ENCODE assay signal across 9 cellular contexts in genomic region chr3:153970735-153971347, GRCh38.
DNase-seq lines count a peak whose midpoint lies in the region; ATAC-seq and TF ChIP-seq lines count a peak whose summit lies in the region.
"Had no signal": no experiment of that assay in that cellular context is flagged by ENCODE, and none has a peak within 500 bp of the region (broad histone marks: within the 10 kb centered on the region; RNA-seq: fewer than 3 reads in every experiment).

No MANE protein-coding gene starts in this region.

- H3K27ac Mint-ChIP-seq in activated naive CD4-positive, alpha-beta T cell treated with anti-CD3 and anti-CD28 coated beads, Interleukin-2, amount 50 U/mL, for 72 hours: no peak overlapping the region

- H3K27ac ChIP-seq in neural cell (ENCODE audit: low read length) (no peak overlapping the region), gastrocnemius medialis (no peak overlapping the region), suprapubic skin (no peak overlapping the region)

- H3F3A ChIP-seq in neural cell (ENCODE audit: insufficient read depth, low read length, poor library complexity, severe bottlenecking): no peaks in the 10 kb centered on the region

- H3K79me2 ChIP-seq in neural cell (replicated peaks; ENCODE audit: insufficient read depth, low read length): no peaks in the 10 kb centered on the region

- peak; percentile 83 for TF ChIP-seq RAD21 in neural cell (conservative IDR thresholded peaks at IDR 0.05)

- TF ChIP-seq POLR2A in gastrocnemius medialis (IDR thresholded peaks at IDR 0.05) (no peak), suprapubic skin (IDR thresholded peaks at IDR 0.05) (no peak)

- TF ChIP-seq CTCF in GM12865 (IDR thresholded peaks at IDR 0.05; ENCODE audit: insufficient read depth, low read depth, low read length, missing control alignments) (peak; percentile 42), choroid plexus epithelial cell (conservative IDR thresholded peaks at IDR 0.05; ENCODE audit: low read depth, low read length) (peak; percentile 58), neural cell (IDR thresholded peaks at IDR 0.05; ENCODE audit: poor library complexity, severe bottlenecking) (peak; percentile 84), gastrocnemius medialis (IDR thresholded peaks at IDR 0.05 in 4 of 5, conservative IDR thresholded peaks at IDR 0.05 in 1 of 5) (peak in 1 of 5 experiments; percentile 13), suprapubic skin (IDR thresholded peaks at IDR 0.05) (peak in 1 of 2 donors; percentile 31)

- intact Hi-C loops in gastrocnemius medialis (cut with DNase I; ENCODE audit: low total_unique reads): no loop called here

- no peaks in the 10 kb centered on the region for H3K9me3 ChIP-seq in neural cell (ENCODE audit: low read length)
- no peaks in the 10 kb centered on the region for H3K9me3 ChIP-seq in gastrocnemius medialis
- H3K9me3 ChIP-seq in suprapubic skin: no peaks in the 10 kb centered on the region

- no peaks in the 10 kb centered on the region for H3K4me1 ChIP-seq in gastrocnemius medialis
- H3K4me1 ChIP-seq in suprapubic skin: no peaks in the 10 kb centered on the region

- H2AFZ ChIP-seq in neural cell (ENCODE audit: low read depth, low read length): no peak overlapping the region

- no peak overlapping the region for H3K9ac ChIP-seq in neural cell (ENCODE audit: low read length)

- 2% methylated on average over 1 of the region's 1 CpG for whole genome bisulfite sequencing in suprapubic skin

- no peaks in the 10 kb centered on the region for H3K36me3 Mint-ChIP-seq in activated naive CD4-positive, alpha-beta T cell treated with anti-CD3 and anti-CD28 coated beads, Interleukin-2, amount 50 U/mL, for 72 hours

- H3K4me3 ChIP-seq in GM12865 (ENCODE audit: low read depth, low read length) (no peak overlapping the region), choroid plexus epithelial cell (ENCODE audit: low read depth, low read length) (no peak overlapping the region), neural cell (ENCODE audit: low read length) (no peak overlapping the region), gastrocnemius medialis (no peak overlapping the region), suprapubic skin (no peak overlapping the region)

- no peak for TF ChIP-seq EP300 in neural cell (conservative IDR thresholded peaks at IDR 0.05; ENCODE audit: poor library complexity, severe bottlenecking)
- no peak for TF ChIP-seq EP300 in suprapubic skin (IDR thresholded peaks at IDR 0.05)

- H3K4me2 ChIP-seq in neural cell (ENCODE audit: low read length): no peak overlapping the region

- no peak for ATAC-seq in gastrocnemius medialis
- ATAC-seq in activated naive CD4-positive, alpha-beta T cell treated with anti-CD3 and anti-CD28 coated beads, Interleukin-2, amount 50 U/mL, for 72 hours: no peak

- H3K36me3 ChIP-seq in neural cell (ENCODE audit: insufficient read depth, low read length) (no peaks in the 10 kb centered on the region), gastrocnemius medialis (no peaks in the 10 kb centered on the region), suprapubic skin (no peaks in the 10 kb centered on the region)

- no peaks in the 10 kb centered on the region for H3K27me3 ChIP-seq in neural cell (ENCODE audit: insufficient read depth, low read depth, low read length)
- H3K27me3 ChIP-seq in gastrocnemius medialis: no peaks in the 10 kb centered on the region
- no peaks in the 10 kb centered on the region for H3K27me3 ChIP-seq in suprapubic skin

- DNase-seq in GM12865 (ENCODE audit: low read depth) (peak; percentile 34), NCI-H2081 treated with DMSO at 0.1 percent for 48 hours (lab: John Stamatoyannopoulos, UW) (peak; percentile 7), choroid plexus epithelial cell (ENCODE audit: low read depth) (peak; percentile 70), gastrocnemius medialis (no peak), suprapubic skin (ENCODE audit: low spot score in 2 of 2) (no peak)
- no peak for DNase-seq in activated naive CD4-positive, alpha-beta T cell treated with anti-CD3 and anti-CD28 coated beads, Interleukin-2, amount 50 U/mL, for 72 hours (ENCODE audit: low spot score in 2 of 2)
- no peak for DNase-seq in stimulated activated CD4-positive, alpha-beta T cell treated with anti-CD3 and anti-CD28 coated beads, Interleukin-4, amount 100 ng/mL, for 4 hours
- DNase-seq: NCI-H1694 had no signal

- in situ Hi-C loops in gastrocnemius medialis (cut with MboI; ENCODE audit: low sequenced_read_pairs in 4 of 4): no loop called here

- no peaks in the 10 kb centered on the region for H3K9me2 ChIP-seq in neural cell (ENCODE audit: insufficient read depth, low read length)

- H3K9me3 Mint-ChIP-seq in activated naive CD4-positive, alpha-beta T cell treated with anti-CD3 and anti-CD28 coated beads, Interleukin-2, amount 50 U/mL, for 72 hours: peaks cover 0 to 6% of the 10 kb centered on the region in 2 donors

- H4K20me1 ChIP-seq in neural cell (ENCODE audit: insufficient read depth): no peaks in the 10 kb centered on the region

TF ChIP-seq in neural cell, 6 proteins besides CTCF, POLR2A, EP300 and RAD21:
- TF ChIP-seq SMC3 (conservative IDR thresholded peaks at IDR 0.05; ENCODE audit: poor library complexity) (peak; percentile 80), POLR2AphosphoS5 (IDR thresholded peaks at IDR 0.05) (no peak), TAF1 (IDR thresholded peaks at IDR 0.05; ENCODE audit: low read depth) (no peak), EZH2 (IDR thresholded peaks at IDR 0.05; ENCODE audit: borderline replicate concordance, insufficient read depth, low read length, poor library complexity, severe bottlenecking) (no peak), MXI1 (conservative IDR thresholded peaks at IDR 0.05; ENCODE audit: poor library complexity, severe bottlenecking) (no peak)
- TF ChIP-seq, protein P1, sequence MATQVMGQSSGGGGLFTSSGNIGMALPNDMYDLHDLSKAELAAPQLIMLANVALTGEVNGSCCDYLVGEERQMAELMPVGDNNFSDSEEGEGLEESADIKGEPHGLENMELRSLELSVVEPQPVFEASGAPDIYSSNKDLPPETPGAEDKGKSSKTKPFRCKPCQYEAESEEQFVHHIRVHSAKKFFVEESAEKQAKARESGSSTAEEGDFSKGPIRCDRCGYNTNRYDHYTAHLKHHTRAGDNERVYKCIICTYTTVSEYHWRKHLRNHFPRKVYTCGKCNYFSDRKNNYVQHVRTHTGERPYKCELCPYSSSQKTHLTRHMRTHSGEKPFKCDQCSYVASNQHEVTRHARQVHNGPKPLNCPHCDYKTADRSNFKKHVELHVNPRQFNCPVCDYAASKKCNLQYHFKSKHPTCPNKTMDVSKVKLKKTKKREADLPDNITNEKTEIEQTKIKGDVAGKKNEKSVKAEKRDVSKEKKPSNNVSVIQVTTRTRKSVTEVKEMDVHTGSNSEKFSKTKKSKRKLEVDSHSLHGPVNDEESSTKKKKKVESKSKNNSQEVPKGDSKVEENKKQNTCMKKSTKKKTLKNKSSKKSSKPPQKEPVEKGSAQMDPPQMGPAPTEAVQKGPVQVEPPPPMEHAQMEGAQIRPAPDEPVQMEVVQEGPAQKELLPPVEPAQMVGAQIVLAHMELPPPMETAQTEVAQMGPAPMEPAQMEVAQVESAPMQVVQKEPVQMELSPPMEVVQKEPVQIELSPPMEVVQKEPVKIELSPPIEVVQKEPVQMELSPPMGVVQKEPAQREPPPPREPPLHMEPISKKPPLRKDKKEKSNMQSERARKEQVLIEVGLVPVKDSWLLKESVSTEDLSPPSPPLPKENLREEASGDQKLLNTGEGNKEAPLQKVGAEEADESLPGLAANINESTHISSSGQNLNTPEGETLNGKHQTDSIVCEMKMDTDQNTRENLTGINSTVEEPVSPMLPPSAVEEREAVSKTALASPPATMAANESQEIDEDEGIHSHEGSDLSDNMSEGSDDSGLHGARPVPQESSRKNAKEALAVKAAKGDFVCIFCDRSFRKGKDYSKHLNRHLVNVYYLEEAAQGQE (IDR thresholded peaks at IDR 0.05; ENCODE audit: borderline replicate concordance): no peak

Comparison
In these comparisons a context has a peak if more than half of its experiments do, and no peak if none do; other contexts are left out.
1. DNase-seq: peak in GM12865 (single experiment), NCI-H2081 treated with DMSO at 0.1 percent for 48 hours (single experiment) and choroid plexus epithelial cell (single experiment); none in gastrocnemius medialis (0 of 2), activated naive CD4-positive, alpha-beta T cell treated with anti-CD3 and anti-CD28 coated beads, Interleukin-2, amount 50 U/mL, for 72 hours (0 of 2), stimulated activated CD4-positive, alpha-beta T cell treated with anti-CD3 and anti-CD28 coated beads, Interleukin-4, amount 100 ng/mL, for 4 hours (0 of 2) and suprapubic skin (0 of 2).